ENCODE assay signal across 1 cellular context in the genomic region with DNA sequence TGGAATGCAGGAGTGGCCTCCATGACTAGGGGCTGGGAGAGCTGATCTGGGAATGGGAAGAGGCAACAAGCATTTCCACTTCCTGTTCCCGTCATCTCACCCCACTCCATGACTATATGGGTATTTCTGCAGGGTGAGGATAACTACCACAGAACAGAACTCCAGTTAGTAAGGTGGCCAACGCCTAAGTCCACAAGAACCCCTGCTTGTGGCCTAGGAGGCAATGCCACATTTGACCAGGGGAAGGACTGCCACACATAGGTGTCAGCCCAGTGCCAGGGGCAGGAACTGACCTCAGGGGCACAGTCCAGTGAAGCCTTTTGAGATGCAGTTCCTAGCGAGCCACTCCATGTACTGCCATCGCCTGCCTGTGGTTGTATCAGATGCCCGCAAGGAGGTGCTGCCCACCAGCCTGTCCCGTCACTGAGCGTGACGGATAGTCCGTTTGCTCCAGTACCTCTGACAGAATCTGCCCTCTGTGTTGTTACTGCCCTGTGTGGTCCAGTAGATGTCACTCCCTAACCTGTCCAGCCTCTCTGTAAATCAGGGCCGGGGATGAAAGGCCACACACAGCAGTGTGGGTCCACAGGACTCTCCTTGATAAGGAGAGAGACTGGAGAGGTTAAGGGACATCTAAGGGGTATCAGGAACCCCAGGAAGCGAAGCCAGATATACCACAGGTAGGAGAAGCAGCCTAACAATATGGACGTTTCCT.
A peak's percentile ranks its signal among the peaks of the same experiment; 100 is the strongest.
TF ChIP-seq lines count a peak whose summit lies in the region.

No MANE protein-coding gene starts in this region.

TF ChIP-seq in HepG2, 621 proteins besides CTCF, POLR2A, EP300 and RAD21 (continued from another document and continues in another):
- TF ChIP-seq FOXO1 (CRISPR knock-in tag; IDR thresholded peaks at IDR 0.05) (peak; percentile 72; the same call in 1 of the 2 replicates), GABPA (IDR thresholded peaks at IDR 0.05; ENCODE audit: low read depth, low read length) (no peak), GABPA (CRISPR knock-in tag; IDR thresholded peaks at IDR 0.05; ENCODE audit: low read depth) (peak; percentile 72), HNF4G (IDR thresholded peaks at IDR 0.05; ENCODE audit: borderline replicate concordance, low read depth, low read length) (0 out of 2 replicates have a peak, but pooled peaks have one; percentile 12), HNF4G (CRISPR knock-in tag; IDR thresholded peaks at IDR 0.05; ENCODE audit: borderline replicate concordance, low read depth) (no peak; the same call in 1 of the 2 replicates), ZNF430 (CRISPR knock-in tag; IDR thresholded peaks at IDR 0.05) (0 out of 2 replicates have a peak, but pooled peaks have one; percentile 1), ZFY (CRISPR knock-in tag; IDR thresholded peaks at IDR 0.05) (0 out of 2 replicates have a peak, but pooled peaks have one; percentile 17), SMAD1 (CRISPR knock-in tag; IDR thresholded peaks at IDR 0.05; ENCODE audit: borderline replicate concordance, low read depth) (peak; percentile 49; the same call in 1 of the 2 replicates), ZNF343 (CRISPR knock-in tag; IDR thresholded peaks at IDR 0.05) (no peak), HDAC2 (CRISPR knock-in tag; IDR thresholded peaks at IDR 0.05) (peak; percentile 72), ZFX (CRISPR knock-in tag; IDR thresholded peaks at IDR 0.05; ENCODE audit: low read depth) (peak; percentile 59; the same call in 1 of the 2 replicates), TAF1 (CRISPR knock-in tag; IDR thresholded peaks at IDR 0.05) (peak; percentile 42; the same call in 1 of the 2 replicates), SIN3B (IDR thresholded peaks at IDR 0.05; ENCODE audit: low read length) (0 out of 2 replicates have a peak, but pooled peaks have one; percentile 30), PPARG (CRISPR knock-in tag; conservative IDR thresholded peaks at IDR 0.05) (peak; percentile 55; the same call in 1 of the 2 replicates), KAT8 (CRISPR knock-in tag; IDR thresholded peaks at IDR 0.05) (peak; percentile 46), ZNF772 (CRISPR knock-in tag; IDR thresholded peaks at IDR 0.05) (0 out of 2 replicates have a peak, but pooled peaks have one; percentile 75), MAZ (IDR thresholded peaks at IDR 0.05; ENCODE audit: borderline replicate concordance, low read depth, low read length) (no peak), MAZ (CRISPR knock-in tag; IDR thresholded peaks at IDR 0.05; ENCODE audit: low read depth) (peak; percentile 70; the same call in 1 of the 2 replicates), ZIK1 (CRISPR knock-in tag; IDR thresholded peaks at IDR 0.05; ENCODE audit: borderline replicate concordance, low read depth) (no peak), TEAD3 (CRISPR knock-in tag; optimal IDR thresholded peaks at IDR 0.05; ENCODE audit: borderline replicate concordance) (peak; percentile 87), STAG1 (CRISPR knock-in tag; IDR thresholded peaks at IDR 0.05) (peak; percentile 97), PHF20 (CRISPR knock-in tag; IDR thresholded peaks at IDR 0.05) (no peak), ZNF761 (CRISPR knock-in tag; conservative IDR thresholded peaks at IDR 0.05) (no peak), NCOA2 (CRISPR knock-in tag; IDR thresholded peaks at IDR 0.05) (peak; percentile 38; the same call in 1 of the 2 replicates), ZSCAN29 (CRISPR knock-in tag; conservative IDR thresholded peaks at IDR 0.05) (peak; percentile 35; the same call in 1 of the 2 replicates), CBX5 (CRISPR knock-in tag; IDR thresholded peaks at IDR 0.05; ENCODE audit: borderline replicate concordance) (peak; percentile 83; the same call in 1 of the 2 replicates)
- TF ChIP-seq, protein P1, sequence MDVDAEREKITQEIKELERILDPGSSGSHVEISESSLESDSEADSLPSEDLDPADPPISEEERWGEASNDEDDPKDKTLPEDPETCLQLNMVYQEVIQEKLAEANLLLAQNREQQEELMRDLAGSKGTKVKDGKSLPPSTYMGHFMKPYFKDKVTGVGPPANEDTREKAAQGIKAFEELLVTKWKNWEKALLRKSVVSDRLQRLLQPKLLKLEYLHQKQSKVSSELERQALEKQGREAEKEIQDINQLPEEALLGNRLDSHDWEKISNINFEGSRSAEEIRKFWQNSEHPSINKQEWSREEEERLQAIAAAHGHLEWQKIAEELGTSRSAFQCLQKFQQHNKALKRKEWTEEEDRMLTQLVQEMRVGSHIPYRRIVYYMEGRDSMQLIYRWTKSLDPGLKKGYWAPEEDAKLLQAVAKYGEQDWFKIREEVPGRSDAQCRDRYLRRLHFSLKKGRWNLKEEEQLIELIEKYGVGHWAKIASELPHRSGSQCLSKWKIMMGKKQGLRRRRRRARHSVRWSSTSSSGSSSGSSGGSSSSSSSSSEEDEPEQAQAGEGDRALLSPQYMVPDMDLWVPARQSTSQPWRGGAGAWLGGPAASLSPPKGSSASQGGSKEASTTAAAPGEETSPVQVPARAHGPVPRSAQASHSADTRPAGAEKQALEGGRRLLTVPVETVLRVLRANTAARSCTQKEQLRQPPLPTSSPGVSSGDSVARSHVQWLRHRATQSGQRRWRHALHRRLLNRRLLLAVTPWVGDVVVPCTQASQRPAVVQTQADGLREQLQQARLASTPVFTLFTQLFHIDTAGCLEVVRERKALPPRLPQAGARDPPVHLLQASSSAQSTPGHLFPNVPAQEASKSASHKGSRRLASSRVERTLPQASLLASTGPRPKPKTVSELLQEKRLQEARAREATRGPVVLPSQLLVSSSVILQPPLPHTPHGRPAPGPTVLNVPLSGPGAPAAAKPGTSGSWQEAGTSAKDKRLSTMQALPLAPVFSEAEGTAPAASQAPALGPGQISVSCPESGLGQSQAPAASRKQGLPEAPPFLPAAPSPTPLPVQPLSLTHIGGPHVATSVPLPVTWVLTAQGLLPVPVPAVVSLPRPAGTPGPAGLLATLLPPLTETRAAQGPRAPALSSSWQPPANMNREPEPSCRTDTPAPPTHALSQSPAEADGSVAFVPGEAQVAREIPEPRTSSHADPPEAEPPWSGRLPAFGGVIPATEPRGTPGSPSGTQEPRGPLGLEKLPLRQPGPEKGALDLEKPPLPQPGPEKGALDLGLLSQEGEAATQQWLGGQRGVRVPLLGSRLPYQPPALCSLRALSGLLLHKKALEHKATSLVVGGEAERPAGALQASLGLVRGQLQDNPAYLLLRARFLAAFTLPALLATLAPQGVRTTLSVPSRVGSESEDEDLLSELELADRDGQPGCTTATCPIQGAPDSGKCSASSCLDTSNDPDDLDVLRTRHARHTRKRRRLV (CRISPR knock-in tag; IDR thresholded peaks at IDR 0.05) = peak; percentile 86; the same call in 1 of the 2 replicates
- TF ChIP-seq, protein P2, sequence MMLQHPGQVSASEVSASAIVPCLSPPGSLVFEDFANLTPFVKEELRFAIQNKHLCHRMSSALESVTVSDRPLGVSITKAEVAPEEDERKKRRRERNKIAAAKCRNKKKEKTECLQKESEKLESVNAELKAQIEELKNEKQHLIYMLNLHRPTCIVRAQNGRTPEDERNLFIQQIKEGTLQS (CRISPR knock-in tag; IDR thresholded peaks at IDR 0.05) = 0 out of 2 replicates have a peak, but pooled peaks have one; percentile 26
- TF ChIP-seq, protein P3, sequence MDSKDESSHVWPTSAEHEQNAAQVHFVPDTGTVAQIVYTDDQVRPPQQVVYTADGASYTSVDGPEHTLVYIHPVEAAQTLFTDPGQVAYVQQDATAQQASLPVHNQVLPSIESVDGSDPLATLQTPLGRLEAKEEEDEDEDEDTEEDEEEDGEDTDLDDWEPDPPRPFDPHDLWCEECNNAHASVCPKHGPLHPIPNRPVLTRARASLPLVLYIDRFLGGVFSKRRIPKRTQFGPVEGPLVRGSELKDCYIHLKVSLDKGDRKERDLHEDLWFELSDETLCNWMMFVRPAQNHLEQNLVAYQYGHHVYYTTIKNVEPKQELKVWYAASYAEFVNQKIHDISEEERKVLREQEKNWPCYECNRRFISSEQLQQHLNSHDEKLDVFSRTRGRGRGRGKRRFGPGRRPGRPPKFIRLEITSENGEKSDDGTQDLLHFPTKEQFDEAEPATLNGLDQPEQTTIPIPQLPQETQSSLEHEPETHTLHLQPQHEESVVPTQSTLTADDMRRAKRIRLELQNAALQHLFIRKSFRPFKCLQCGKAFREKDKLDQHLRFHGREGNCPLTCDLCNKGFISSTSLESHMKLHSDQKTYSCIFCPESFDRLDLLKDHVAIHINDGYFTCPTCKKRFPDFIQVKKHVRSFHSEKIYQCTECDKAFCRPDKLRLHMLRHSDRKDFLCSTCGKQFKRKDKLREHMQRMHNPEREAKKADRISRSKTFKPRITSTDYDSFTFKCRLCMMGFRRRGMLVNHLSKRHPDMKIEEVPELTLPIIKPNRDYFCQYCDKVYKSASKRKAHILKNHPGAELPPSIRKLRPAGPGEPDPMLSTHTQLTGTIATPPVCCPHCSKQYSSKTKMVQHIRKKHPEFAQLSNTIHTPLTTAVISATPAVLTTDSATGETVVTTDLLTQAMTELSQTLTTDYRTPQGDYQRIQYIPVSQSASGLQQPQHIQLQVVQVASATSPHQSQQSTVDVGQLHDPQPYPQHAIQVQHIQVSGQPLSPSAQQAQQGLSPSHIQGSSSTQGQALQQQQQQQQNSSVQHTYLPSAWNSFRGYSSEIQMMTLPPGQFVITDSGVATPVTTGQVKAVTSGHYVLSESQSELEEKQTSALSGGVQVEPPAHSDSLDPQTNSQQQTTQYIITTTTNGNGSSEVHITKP (CRISPR knock-in tag; IDR thresholded peaks at IDR 0.05; ENCODE audit: low read depth) = 0 out of 2 replicates have a peak, but pooled peaks have one; percentile 36
- TF ChIP-seq, protein P4, sequence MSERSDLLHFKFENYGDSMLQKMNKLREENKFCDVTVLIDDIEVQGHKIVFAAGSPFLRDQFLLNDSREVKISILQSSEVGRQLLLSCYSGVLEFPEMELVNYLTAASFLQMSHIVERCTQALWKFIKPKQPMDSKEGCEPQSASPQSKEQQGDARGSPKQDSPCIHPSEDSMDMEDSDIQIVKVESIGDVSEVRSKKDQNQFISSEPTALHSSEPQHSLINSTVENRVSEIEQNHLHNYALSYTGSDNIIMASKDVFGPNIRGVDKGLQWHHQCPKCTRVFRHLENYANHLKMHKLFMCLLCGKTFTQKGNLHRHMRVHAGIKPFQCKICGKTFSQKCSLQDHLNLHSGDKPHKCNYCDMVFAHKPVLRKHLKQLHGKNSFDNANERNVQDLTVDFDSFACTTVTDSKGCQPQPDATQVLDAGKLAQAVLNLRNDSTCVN (CRISPR knock-in tag; IDR thresholded peaks at IDR 0.05; ENCODE audit: borderline replicate concordance) = 0 out of 2 replicates have a peak, but pooled peaks have one; percentile 66
- TF ChIP-seq, protein P5, sequence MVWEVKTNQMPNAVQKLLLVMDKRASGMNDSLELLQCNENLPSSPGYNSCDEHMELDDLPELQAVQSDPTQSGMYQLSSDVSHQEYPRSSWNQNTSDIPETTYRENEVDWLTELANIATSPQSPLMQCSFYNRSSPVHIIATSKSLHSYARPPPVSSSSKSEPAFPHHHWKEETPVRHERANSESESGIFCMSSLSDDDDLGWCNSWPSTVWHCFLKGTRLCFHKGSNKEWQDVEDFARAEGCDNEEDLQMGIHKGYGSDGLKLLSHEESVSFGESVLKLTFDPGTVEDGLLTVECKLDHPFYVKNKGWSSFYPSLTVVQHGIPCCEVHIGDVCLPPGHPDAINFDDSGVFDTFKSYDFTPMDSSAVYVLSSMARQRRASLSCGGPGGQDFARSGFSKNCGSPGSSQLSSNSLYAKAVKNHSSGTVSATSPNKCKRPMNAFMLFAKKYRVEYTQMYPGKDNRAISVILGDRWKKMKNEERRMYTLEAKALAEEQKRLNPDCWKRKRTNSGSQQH (CRISPR knock-in tag; IDR thresholded peaks at IDR 0.05; ENCODE audit: low read depth) = peak; percentile 59; the same call in 1 of the 2 replicates
- TF ChIP-seq, protein P6, sequence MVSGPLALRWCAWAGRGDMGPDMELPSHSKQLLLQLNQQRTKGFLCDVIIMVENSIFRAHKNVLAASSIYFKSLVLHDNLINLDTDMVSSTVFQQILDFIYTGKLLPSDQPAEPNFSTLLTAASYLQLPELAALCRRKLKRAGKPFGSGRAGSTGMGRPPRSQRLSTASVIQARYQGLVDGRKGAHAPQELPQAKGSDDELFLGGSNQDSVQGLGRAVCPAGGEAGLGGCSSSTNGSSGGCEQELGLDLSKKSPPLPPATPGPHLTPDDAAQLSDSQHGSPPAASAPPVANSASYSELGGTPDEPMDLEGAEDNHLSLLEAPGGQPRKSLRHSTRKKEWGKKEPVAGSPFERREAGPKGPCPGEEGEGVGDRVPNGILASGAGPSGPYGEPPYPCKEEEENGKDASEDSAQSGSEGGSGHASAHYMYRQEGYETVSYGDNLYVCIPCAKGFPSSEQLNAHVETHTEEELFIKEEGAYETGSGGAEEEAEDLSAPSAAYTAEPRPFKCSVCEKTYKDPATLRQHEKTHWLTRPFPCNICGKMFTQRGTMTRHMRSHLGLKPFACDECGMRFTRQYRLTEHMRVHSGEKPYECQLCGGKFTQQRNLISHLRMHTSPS (CRISPR knock-in tag; IDR thresholded peaks at IDR 0.05; ENCODE audit: low read depth) = peak; percentile 91
- TF ChIP-seq, protein P7, sequence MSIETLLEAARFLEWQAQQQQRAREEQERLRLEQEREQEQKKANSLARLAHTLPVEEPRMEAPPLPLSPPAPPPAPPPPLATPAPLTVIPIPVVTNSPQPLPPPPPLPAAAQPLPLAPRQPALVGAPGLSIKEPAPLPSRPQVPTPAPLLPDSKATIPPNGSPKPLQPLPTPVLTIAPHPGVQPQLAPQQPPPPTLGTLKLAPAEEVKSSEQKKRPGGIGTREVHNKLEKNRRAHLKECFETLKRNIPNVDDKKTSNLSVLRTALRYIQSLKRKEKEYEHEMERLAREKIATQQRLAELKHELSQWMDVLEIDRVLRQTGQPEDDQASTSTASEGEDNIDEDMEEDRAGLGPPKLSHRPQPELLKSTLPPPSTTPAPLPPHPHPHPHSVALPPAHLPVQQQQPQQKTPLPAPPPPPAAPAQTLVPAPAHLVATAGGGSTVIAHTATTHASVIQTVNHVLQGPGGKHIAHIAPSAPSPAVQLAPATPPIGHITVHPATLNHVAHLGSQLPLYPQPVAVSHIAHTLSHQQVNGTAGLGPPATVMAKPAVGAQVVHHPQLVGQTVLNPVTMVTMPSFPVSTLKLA (IDR thresholded peaks at IDR 0.05) = 0 out of 2 replicates have a peak, but pooled peaks have one; percentile 24
- TF ChIP-seq, protein P8, sequence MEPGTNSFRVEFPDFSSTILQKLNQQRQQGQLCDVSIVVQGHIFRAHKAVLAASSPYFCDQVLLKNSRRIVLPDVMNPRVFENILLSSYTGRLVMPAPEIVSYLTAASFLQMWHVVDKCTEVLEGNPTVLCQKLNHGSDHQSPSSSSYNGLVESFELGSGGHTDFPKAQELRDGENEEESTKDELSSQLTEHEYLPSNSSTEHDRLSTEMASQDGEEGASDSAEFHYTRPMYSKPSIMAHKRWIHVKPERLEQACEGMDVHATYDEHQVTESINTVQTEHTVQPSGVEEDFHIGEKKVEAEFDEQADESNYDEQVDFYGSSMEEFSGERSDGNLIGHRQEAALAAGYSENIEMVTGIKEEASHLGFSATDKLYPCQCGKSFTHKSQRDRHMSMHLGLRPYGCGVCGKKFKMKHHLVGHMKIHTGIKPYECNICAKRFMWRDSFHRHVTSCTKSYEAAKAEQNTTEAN (CRISPR knock-in tag; conservative IDR thresholded peaks at IDR 0.05) = no peak; the same call in 1 of the 2 replicates
